ENCODE assay signal across 1 cellular context in the genomic region with DNA sequence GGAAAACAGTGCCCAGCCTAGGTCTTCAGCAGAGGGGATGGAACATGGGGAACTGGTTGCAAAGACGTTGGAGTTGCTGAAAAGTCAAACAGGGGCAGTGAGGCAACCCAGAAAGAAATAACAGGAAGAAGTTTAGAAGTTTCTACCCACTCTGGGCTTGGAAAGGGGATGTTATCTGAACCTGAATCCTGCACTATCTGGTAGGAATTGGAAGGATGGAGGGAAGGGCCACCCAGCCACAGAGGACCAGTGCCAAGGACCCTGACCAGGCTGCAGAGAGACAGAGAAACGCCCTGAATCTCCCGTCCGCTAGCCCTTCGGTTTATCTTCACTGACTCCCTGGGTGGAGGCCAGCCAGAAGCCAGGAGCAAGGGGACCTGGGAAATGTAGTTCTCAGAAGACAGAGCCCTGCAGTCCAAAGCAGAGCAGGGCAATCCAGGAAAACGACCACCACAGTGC.
TF ChIP-seq lines count a peak whose summit lies in the region.

No MANE protein-coding gene starts in this region.

TF ChIP-seq in GM23338, 12 proteins besides CTCF, POLR2A, EP300 and RAD21 (continued from another document):
- TF ChIP-seq, protein P1, sequence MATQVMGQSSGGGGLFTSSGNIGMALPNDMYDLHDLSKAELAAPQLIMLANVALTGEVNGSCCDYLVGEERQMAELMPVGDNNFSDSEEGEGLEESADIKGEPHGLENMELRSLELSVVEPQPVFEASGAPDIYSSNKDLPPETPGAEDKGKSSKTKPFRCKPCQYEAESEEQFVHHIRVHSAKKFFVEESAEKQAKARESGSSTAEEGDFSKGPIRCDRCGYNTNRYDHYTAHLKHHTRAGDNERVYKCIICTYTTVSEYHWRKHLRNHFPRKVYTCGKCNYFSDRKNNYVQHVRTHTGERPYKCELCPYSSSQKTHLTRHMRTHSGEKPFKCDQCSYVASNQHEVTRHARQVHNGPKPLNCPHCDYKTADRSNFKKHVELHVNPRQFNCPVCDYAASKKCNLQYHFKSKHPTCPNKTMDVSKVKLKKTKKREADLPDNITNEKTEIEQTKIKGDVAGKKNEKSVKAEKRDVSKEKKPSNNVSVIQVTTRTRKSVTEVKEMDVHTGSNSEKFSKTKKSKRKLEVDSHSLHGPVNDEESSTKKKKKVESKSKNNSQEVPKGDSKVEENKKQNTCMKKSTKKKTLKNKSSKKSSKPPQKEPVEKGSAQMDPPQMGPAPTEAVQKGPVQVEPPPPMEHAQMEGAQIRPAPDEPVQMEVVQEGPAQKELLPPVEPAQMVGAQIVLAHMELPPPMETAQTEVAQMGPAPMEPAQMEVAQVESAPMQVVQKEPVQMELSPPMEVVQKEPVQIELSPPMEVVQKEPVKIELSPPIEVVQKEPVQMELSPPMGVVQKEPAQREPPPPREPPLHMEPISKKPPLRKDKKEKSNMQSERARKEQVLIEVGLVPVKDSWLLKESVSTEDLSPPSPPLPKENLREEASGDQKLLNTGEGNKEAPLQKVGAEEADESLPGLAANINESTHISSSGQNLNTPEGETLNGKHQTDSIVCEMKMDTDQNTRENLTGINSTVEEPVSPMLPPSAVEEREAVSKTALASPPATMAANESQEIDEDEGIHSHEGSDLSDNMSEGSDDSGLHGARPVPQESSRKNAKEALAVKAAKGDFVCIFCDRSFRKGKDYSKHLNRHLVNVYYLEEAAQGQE (IDR thresholded peaks at IDR 0.05; ENCODE audit: unreplicated experiment): no peak
- no peak for TF ChIP-seq EZH2phosphoT487 (IDR thresholded peaks at IDR 0.05; ENCODE audit: unreplicated experiment)
- no peak for TF ChIP-seq JUNB (IDR thresholded peaks at IDR 0.05; ENCODE audit: unreplicated experiment)
